ENCODE assay signal across 16 cellular contexts in genomic region chr6:21730533-21730932, GRCh38.
"Had no signal": no experiment of that assay in that cellular context is flagged by ENCODE, and none has a peak within 500 bp of the region (broad histone marks: within the 10 kb centered on the region; RNA-seq: fewer than 3 reads in every experiment).

No MANE protein-coding gene starts in this region.

- H3K4me3 ChIP-seq: colonic mucosa, gastrocnemius medialis, heart left ventricle, lung, tibial artery, vagina had no signal

- ATAC-seq: gastrocnemius medialis, heart left ventricle had no signal

- H3K27ac Mint-ChIP-seq: activated CD4-positive, alpha-beta memory T cell treated with anti-CD3 and anti-CD28 coated beads for 36 hours; activated naive CD8-positive, alpha-beta T cell treated with anti-CD3 and anti-CD28 coated beads for 36 hours had no signal

- H3K36me3 ChIP-seq: colonic mucosa, gastrocnemius medialis, heart left ventricle, tibial artery, vagina had no signal

- H3K4me1 ChIP-seq: colonic mucosa, gastrocnemius medialis, vagina had no signal

- H3K36me3 Mint-ChIP-seq: activated CD4-positive, alpha-beta memory T cell treated with anti-CD3 and anti-CD28 coated beads for 36 hours; activated naive CD8-positive, alpha-beta T cell treated with anti-CD3 and anti-CD28 coated beads for 36 hours had no signal

- H3K4me3 Mint-ChIP-seq: activated CD4-positive, alpha-beta memory T cell treated with anti-CD3 and anti-CD28 coated beads for 36 hours; activated naive CD8-positive, alpha-beta T cell treated with anti-CD3 and anti-CD28 coated beads for 36 hours had no signal

- H3K4me1 Mint-ChIP-seq: activated naive CD8-positive, alpha-beta T cell treated with anti-CD3 and anti-CD28 coated beads for 36 hours had no signal

- H3K9me3 Mint-ChIP-seq: activated CD4-positive, alpha-beta memory T cell treated with anti-CD3 and anti-CD28 coated beads for 36 hours; activated naive CD8-positive, alpha-beta T cell treated with anti-CD3 and anti-CD28 coated beads for 36 hours had no signal

- H3K27ac ChIP-seq: colonic mucosa, gastrocnemius medialis, heart left ventricle, tibial artery, vagina had no signal

- DNase-seq: activated CD4-positive, alpha-beta memory T cell treated with anti-CD3 and anti-CD28 coated beads for 36 hours; activated CD4-positive, alpha-beta T cell treated with anti-CD3 and anti-CD28 coated beads for 4 hours; activated naive CD4-positive, alpha-beta T cell; activated naive CD8-positive, alpha-beta T cell treated with anti-CD3 and anti-CD28 coated beads for 36 hours; activated T-cell treated with anti-CD3 and anti-CD28 coated beads for 4 hours; amniotic stem cell; central memory CD4-positive, alpha-beta T cell; colonic mucosa; gastrocnemius medialis; heart left ventricle; kidney; stimulated activated CD8-positive, alpha-beta memory T cell treated with anti-CD3 and anti-CD28 coated beads, Interleukin-4, amount 100 ng/mL, for 48 hours; stimulated activated naive CD4-positive, alpha-beta T cell treated with Interleukin-2 at 50 U/mL for 16 hours; tibial artery had no signal

- H3K27me3 ChIP-seq: colonic mucosa, gastrocnemius medialis, heart left ventricle, tibial artery, vagina had no signal

- H3K9me3 ChIP-seq: colonic mucosa, gastrocnemius medialis, heart left ventricle, tibial artery, vagina had no signal

- H3K27me3 Mint-ChIP-seq: activated CD4-positive, alpha-beta memory T cell treated with anti-CD3 and anti-CD28 coated beads for 36 hours; activated naive CD8-positive, alpha-beta T cell treated with anti-CD3 and anti-CD28 coated beads for 36 hours had no signal
